Comparison of ENCODE assay signal across 12 cellular contexts in the genomic region with DNA sequence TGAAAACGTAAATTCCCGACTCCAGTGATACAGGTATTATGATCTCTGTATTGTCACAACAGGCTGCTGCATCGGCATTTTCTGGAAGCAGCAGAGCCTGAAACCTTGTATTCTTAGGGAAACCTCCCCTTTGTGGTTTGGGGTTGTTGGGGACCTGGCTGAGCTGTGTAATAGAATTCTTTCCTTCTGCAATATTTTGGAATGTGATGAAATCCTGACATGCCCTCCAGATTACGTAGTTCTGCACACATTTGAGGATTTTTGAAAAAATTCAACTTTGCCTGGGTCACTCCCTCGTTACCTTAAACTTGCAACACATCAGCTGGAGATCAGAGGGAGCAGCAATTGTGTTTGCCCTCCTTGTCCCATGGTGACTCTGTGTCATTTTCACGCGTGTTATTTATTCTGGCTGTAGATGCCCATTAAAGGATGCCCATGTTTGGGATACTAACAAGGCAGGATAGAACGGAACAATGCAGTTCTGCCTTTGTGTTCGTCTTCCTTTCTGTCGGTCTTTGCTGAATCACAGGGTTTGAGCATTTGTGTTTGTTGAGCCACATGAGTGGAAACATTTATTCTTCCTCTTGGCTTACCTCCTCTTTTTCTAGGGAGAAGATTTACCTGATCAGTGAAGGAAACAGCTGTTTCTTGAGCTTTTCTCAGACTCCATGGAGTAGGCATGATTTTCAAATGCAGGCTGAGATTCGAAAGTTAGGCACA.
DNase-seq lines count a peak whose midpoint lies in the region; ATAC-seq and TF ChIP-seq lines count a peak whose summit lies in the region.
"Had no signal": no experiment of that assay in that cellular context is flagged by ENCODE, and none has a peak within 500 bp of the region (broad histone marks: within the 10 kb centered on the region; RNA-seq: fewer than 3 reads in every experiment).

No MANE protein-coding gene starts in this region.

- no peak for TF ChIP-seq CTCF in lung (IDR thresholded peaks at IDR 0.05; ENCODE audit: control extremely low read depth, extremely low read depth)

- POLR2A ChIA-PET in activated CD4-positive, alpha-beta memory T cell treated with anti-CD3 and anti-CD28 coated beads, Interleukin-2, amount 10 ng/mL, durations not matched to agents 7 days and 5 days (lab: Charles Lee) = no interaction called here

- no peaks in the 10 kb centered on the region for H3K36me3 Mint-ChIP-seq in activated CD4-positive, alpha-beta memory T cell treated with anti-CD3 and anti-CD28 coated beads, Interleukin-2, amount 10 ng/mL, durations not matched to agents 7 days and 5 days (ENCODE audit: low read depth)
- H3K36me3 Mint-ChIP-seq: natural killer cell treated with Interleukin-12 subunit alpha and Interleukin-12 subunit beta and Interleukin-15 and Interleukin-18, amount 100 ng/mL, for 72 hours had no signal

- CTCF ChIA-PET in activated CD4-positive, alpha-beta memory T cell treated with anti-CD3 and anti-CD28 coated beads, Interleukin-2, amount 10 ng/mL, durations not matched to agents 7 days and 5 days (lab: Charles Lee) = no interaction called here

- H3K9me3 Mint-ChIP-seq in activated CD4-positive, alpha-beta memory T cell treated with anti-CD3 and anti-CD28 coated beads, Interleukin-2, amount 10 ng/mL, durations not matched to agents 7 days and 5 days = no peaks in the 10 kb centered on the region
- H3K9me3 Mint-ChIP-seq: natural killer cell treated with Interleukin-12 subunit alpha and Interleukin-12 subunit beta and Interleukin-15 and Interleukin-18, amount 100 ng/mL, for 72 hours had no signal

- peaks cover 40% of the 10 kb centered on the region for H3K27me3 Mint-ChIP-seq in activated CD4-positive, alpha-beta memory T cell treated with anti-CD3 and anti-CD28 coated beads, Interleukin-2, amount 10 ng/mL, durations not matched to agents 7 days and 5 days

- no peak overlapping the region for H3K4me3 Mint-ChIP-seq in activated CD4-positive, alpha-beta memory T cell treated with anti-CD3 and anti-CD28 coated beads, Interleukin-2, amount 10 ng/mL, durations not matched to agents 7 days and 5 days
- H3K4me3 Mint-ChIP-seq: natural killer cell treated with Interleukin-12 subunit alpha and Interleukin-12 subunit beta and Interleukin-15 and Interleukin-18, amount 100 ng/mL, for 72 hours had no signal

- H3K4me1 ChIP-seq in ectodermal cell (ENCODE audit: control insufficient read depth, insufficient read depth, low read length) (peaks cover 80% of the 10 kb centered on the region), lung (ENCODE audit: control insufficient read depth in 2 of 2, insufficient read depth in 2 of 2, low read length in 2 of 2) (peaks cover 0 to 6% of the 10 kb centered on the region in 2 donors)

- H3K27me3 ChIP-seq in ectodermal cell (ENCODE audit: control insufficient read depth, insufficient read depth, low read length, poor library complexity, severe bottlenecking) (peaks cover 13% of the 10 kb centered on the region), lung (ENCODE audit: control insufficient read depth, insufficient read depth) (no peaks in the 10 kb centered on the region)

- no peaks in the 10 kb centered on the region for H3K9me3 ChIP-seq in ectodermal cell (ENCODE audit: control insufficient read depth, low read length)
- H3K9me3 ChIP-seq in lung (ENCODE audit: control insufficient read depth in 2 of 2, insufficient read depth in 1 of 2, low read length in 1 of 2) = no peaks in the 10 kb centered on the region

- 62 to 65% methylated on average over 11 of the region's 11 CpGs for WGBS in ectodermal cell, 2 experiments
- WGBS in lung, 2 donors = 61 to 62% methylated on average over 11 of the region's 11 CpGs

- H3K27ac ChIP-seq in ectodermal cell (ENCODE audit: insufficient read depth, low read depth, low read length, poor library complexity, severe bottlenecking) (peak overlapping the region; percentile 12), lung (ENCODE audit: low read depth in 1 of 2, low read length in 1 of 2) (no peak overlapping the region)

- peak; percentile 43 for ATAC-seq in lung (ENCODE audit: insufficient read depth, low FRiP score)
- no peak for ATAC-seq in GM19452 (IDR thresholded peaks at IDR 0.05; ENCODE audit: unreplicated experiment)
- ATAC-seq: natural killer cell treated with Interleukin-12 subunit alpha and Interleukin-12 subunit beta and Interleukin-15 and Interleukin-18, amount 100 ng/mL, for 72 hours had no signal

- DNase-seq in HuH-7.5 (ENCODE audit: low spot score) = peak; percentile 27
- DNase-seq in lung (ENCODE audit: low spot score) = no peak
- DNase-seq in SIG-M5 (lab: John Stamatoyannopoulos, UW) = no peak
- no peak for DNase-seq in activated CD4-positive, alpha-beta memory T cell treated with anti-CD3 and anti-CD28 coated beads, Interleukin-2, amount 10 ng/mL, durations not matched to agents 7 days and 5 days
- DNase-seq in RKO (ENCODE audit: low spot score) = no peak
- DNase-seq: amygdala, GF-D8, NCI-H446 treated with DMSO at 0.1 percent for 48 hours, SW 1271 had no signal

- H3K36me3 ChIP-seq in ectodermal cell (ENCODE audit: control insufficient read depth, insufficient read depth, low read length) (no peaks in the 10 kb centered on the region), lung (ENCODE audit: control insufficient read depth in 2 of 2, insufficient read depth in 2 of 2, low read length in 2 of 2) (no peaks in the 10 kb centered on the region)

- H3K4me3 ChIP-seq in ectodermal cell (ENCODE audit: insufficient read depth, low read depth, low read length) (no peak overlapping the region), lung (no peak overlapping the region)

- no peak overlapping the region for H3K27ac Mint-ChIP-seq in activated CD4-positive, alpha-beta memory T cell treated with anti-CD3 and anti-CD28 coated beads, Interleukin-2, amount 10 ng/mL, durations not matched to agents 7 days and 5 days
- H3K27ac Mint-ChIP-seq: natural killer cell treated with Interleukin-12 subunit alpha and Interleukin-12 subunit beta and Interleukin-15 and Interleukin-18, amount 100 ng/mL, for 72 hours had no signal

- peaks cover 2% of the 10 kb centered on the region for H3K4me1 Mint-ChIP-seq in activated CD4-positive, alpha-beta memory T cell treated with anti-CD3 and anti-CD28 coated beads, Interleukin-2, amount 10 ng/mL, durations not matched to agents 7 days and 5 days
